12 cellular contexts compared by ENCODE assay signal in the genomic region with DNA sequence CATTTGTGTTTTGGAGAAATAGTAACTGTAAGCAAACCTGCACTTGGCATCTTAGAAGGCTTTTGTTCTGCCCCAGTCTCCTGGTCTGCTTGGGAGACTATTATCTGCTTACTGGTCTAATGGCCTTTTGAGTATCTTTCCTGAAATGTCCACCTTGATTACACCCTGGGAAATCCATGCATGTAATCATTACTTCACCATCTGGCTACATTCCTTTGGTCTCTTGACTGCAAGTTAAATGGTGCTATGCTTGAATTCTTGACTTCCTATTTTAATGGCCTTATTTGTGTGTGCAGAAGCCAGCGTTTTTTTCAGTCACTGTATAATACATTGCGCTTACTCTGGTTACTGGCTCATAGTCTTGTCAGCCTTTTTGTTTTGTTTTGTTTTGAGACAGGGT. TPM values are rescaled to one million over a fixed set of nuclear protein-coding genes. Genes with fewer than 3 reads are reported as not detected.
DNase-seq lines count a peak whose midpoint lies in the region; ATAC-seq and TF ChIP-seq lines count a peak whose summit lies in the region.
"Had no signal": no experiment of that assay in that cellular context is flagged by ENCODE, and none has a peak within 500 bp of the region (broad histone marks: within the 10 kb centered on the region; RNA-seq: fewer than 3 reads in every experiment).

No MANE protein-coding gene starts in this region.

- TF ChIP-seq POLR2A in sigmoid colon (IDR thresholded peaks at IDR 0.05) (no peak), uterus (IDR thresholded peaks at IDR 0.05) (no peak)

- H3K4me1 ChIP-seq in sigmoid colon (peaks cover 0 to 24% (median 13%) of the 10 kb centered on the region in 4 donors), uterus (no peaks in the 10 kb centered on the region)

- no peak overlapping the region for H3K4me3 ChIP-seq in sigmoid colon
- no peak overlapping the region for H3K4me3 ChIP-seq in uterus
- H3K4me3 ChIP-seq: esophagus muscularis mucosa had no signal

- CTCF ChIA-PET in RWPE1 (lab: Yijun Ruan, JAX), result interaction anchor here (0.9 kb wide), 1 partner anchor 12 kb away, joined by 3 read pairs; no protein-coding TSS in a partner anchor

- no peak overlapping the region for H3K4me3 Mint-ChIP-seq in activated CD4-positive, alpha-beta T cell treated with anti-CD3 and anti-CD28 coated beads, Interleukin-2, amount 10 ng/mL, durations not matched to agents 24 days and 14 days

- H3K36me3 ChIP-seq in sigmoid colon (peaks cover 9 to 99% (median 38%) of the 10 kb centered on the region in 4 donors), uterus (no peaks in the 10 kb centered on the region)

- DNase-seq in activated CD4-positive, alpha-beta T cell treated with anti-CD3 and anti-CD28 coated beads, Interleukin-2, amount 10 ng/mL, durations not matched to agents 24 days and 14 days, result no peak
- DNase-seq in activated CD4-positive, alpha-beta T cell treated with anti-CD3 and anti-CD28 coated beads for 1 hour, result no peak
- DNase-seq in RWPE1 (ENCODE audit: low spot score) (no peak), glomerular visceral epithelial cell (ENCODE audit: extremely low spot score) (peak; percentile 60), sigmoid colon (no peak), SIG-M5 treated with dmso at 0.1 percent for 504 hours (lab: John Stamatoyannopoulos, UW; ENCODE audit: unreplicated experiment) (no peak), uterus (no peak)
- DNase-seq: activated CD8-positive, alpha-beta memory T cell treated with anti-CD3 and anti-CD28 coated beads for 24 hours; NCI-H2081; SHP77 treated with DMSO at 0.1 percent for 48 hours had no signal

- intact Hi-C loops in activated CD4-positive, alpha-beta T cell treated with anti-CD3 and anti-CD28 coated beads, Interleukin-2, amount 10 ng/mL, durations not matched to agents 24 days and 14 days (cut with micrococcal nuclease), result loop anchor here (10.0 kb wide), 1 partner anchor 55 kb away; no protein-coding TSS in a partner anchor
- intact Hi-C loops in sigmoid colon (cut with DNase I) (no loop called here), uterus (cut with DNase I; ENCODE audit: low total_unique reads) (no loop called here)

- H3K36me3 Mint-ChIP-seq in activated CD4-positive, alpha-beta T cell treated with anti-CD3 and anti-CD28 coated beads, Interleukin-2, amount 10 ng/mL, durations not matched to agents 24 days and 14 days (ENCODE audit: low read depth), result peaks cover 84% of the 10 kb centered on the region

- TF ChIP-seq CTCF in RWPE1 (conservative IDR thresholded peaks at IDR 0.05; ENCODE audit: low read depth), result no peak
- no peak for TF ChIP-seq CTCF in sigmoid colon (IDR thresholded peaks at IDR 0.05)
- no peak for TF ChIP-seq CTCF in uterus (IDR thresholded peaks at IDR 0.05)

- H3K27ac Mint-ChIP-seq in activated CD4-positive, alpha-beta T cell treated with anti-CD3 and anti-CD28 coated beads, Interleukin-2, amount 10 ng/mL, durations not matched to agents 24 days and 14 days, result peak overlapping the region; percentile 56

- H3K27me3 Mint-ChIP-seq in activated CD4-positive, alpha-beta T cell treated with anti-CD3 and anti-CD28 coated beads, Interleukin-2, amount 10 ng/mL, durations not matched to agents 24 days and 14 days, result no peaks in the 10 kb centered on the region

- 16 to 52% methylated on average over 2 of the region's 2 CpGs for WGBS in sigmoid colon, 2 donors

- H3K9me3 Mint-ChIP-seq in activated CD4-positive, alpha-beta T cell treated with anti-CD3 and anti-CD28 coated beads, Interleukin-2, amount 10 ng/mL, durations not matched to agents 24 days and 14 days, result no peaks in the 10 kb centered on the region

- no peaks in the 10 kb centered on the region for H3K9me3 ChIP-seq in sigmoid colon
- H3K9me3 ChIP-seq in uterus, result no peaks in the 10 kb centered on the region
- H3K9me3 ChIP-seq: esophagus muscularis mucosa had no signal

- no peaks in the 10 kb centered on the region for H3K27me3 ChIP-seq in sigmoid colon
- no peaks in the 10 kb centered on the region for H3K27me3 ChIP-seq in uterus
- H3K27me3 ChIP-seq: esophagus muscularis mucosa had no signal

- TF ChIP-seq EP300 in sigmoid colon (IDR thresholded peaks at IDR 0.05), result no peak

- POLR2A ChIA-PET in RWPE1 (lab: Yijun Ruan, JAX; ENCODE audit: low non-redundant PET), result no interaction called here

- no peak for ATAC-seq in HG02588 (IDR thresholded peaks at IDR 0.05; ENCODE audit: unreplicated experiment)

- H3K4me1 Mint-ChIP-seq in activated CD4-positive, alpha-beta T cell treated with anti-CD3 and anti-CD28 coated beads, Interleukin-2, amount 10 ng/mL, durations not matched to agents 24 days and 14 days, result peaks cover 31% of the 10 kb centered on the region

- peak overlapping the region; percentile 57 for H3K27ac ChIP-seq in RWPE1
- peak overlapping the region in 3 of 4 donors; percentile 26 to 53 (median 36) for H3K27ac ChIP-seq in sigmoid colon
- H3K27ac ChIP-seq in uterus, result no peak overlapping the region

RNA-seq across cellular contexts. Expression of a gene that starts 29.9 kb away (rescaled TPM):
- 105 and 111 TPM in 2 replicates for total RNA-seq in activated CD4-positive, alpha-beta T cell treated with anti-CD3 and anti-CD28 coated beads, Interleukin-2, amount 10 ng/mL, durations not matched to agents 24 days and 14 days
- total RNA-seq in sigmoid colon (100 to 1,000 TPM in 1 of 4 donors, 10 to 100 TPM in 3; 75.9 to 108 (median 90.0) TPM), uterus (100 to 1,000 TPM in 3 of 4 donors, 10 to 100 TPM in 1; 71.0 to 166 (median 152) TPM)
- 10 to 100 TPM; 16.0 to 48.4 (median 16.8) TPM for polyA plus RNA-seq in sigmoid colon

Comparison
In these comparisons a context has a peak if more than half of its experiments do, and no peak if none do; other contexts are left out.
1. H3K27ac ChIP-seq: peak in RWPE1 (single experiment) and sigmoid colon (3 of 4); none in uterus (0 of 2).